10 cellular contexts compared by ENCODE assay signal in genomic region chr5:38515648-38516047, GRCh38. TPM values are rescaled to one million over a fixed set of nuclear protein-coding genes. Genes with fewer than 3 reads are reported as not detected.
DNase-seq lines count a peak whose midpoint lies in the region; ATAC-seq and TF ChIP-seq lines count a peak whose summit lies in the region.
"Had no signal": no experiment of that assay in that cellular context is flagged by ENCODE, and none has a peak within 500 bp of the region (broad histone marks: within the 10 kb centered on the region; RNA-seq: fewer than 3 reads in every experiment).

No MANE protein-coding gene starts in this region.

- peaks cover 1% of the 10 kb centered on the region for H3K79me1 ChIP-seq in mesenchymal stem cell (replicated peaks; ENCODE audit: low read length, poor library complexity, severe bottlenecking)

- no peaks in the 10 kb centered on the region for H3K4me1 ChIP-seq in mesenchymal stem cell (ENCODE audit: control insufficient read depth, insufficient read depth, low read depth, low read length)

- H2AK5ac ChIP-seq in mesenchymal stem cell (ENCODE audit: low read length, severe bottlenecking) = no peak overlapping the region

- peaks cover 0 to 52% of the 10 kb centered on the region in 2 experiments for H3K36me3 ChIP-seq in mesenchymal stem cell (ENCODE audit: control insufficient read depth in 1 of 2, insufficient read depth in 2 of 2, low read depth in 1 of 2, low read length in 2 of 2)

- no peaks in the 10 kb centered on the region for H3K4me1 Mint-ChIP-seq in stimulated activated naive CD8-positive, alpha-beta T cell treated with anti-CD3 and anti-CD28 coated beads, Interleukin-15, amount 100 ng/mL, for 72 hours
- H3K4me1 Mint-ChIP-seq: memory B cell had no signal

- DNase-seq in M059J (ENCODE audit: low read depth) (peak; percentile 47), choroid plexus epithelial cell (ENCODE audit: low read depth) (peak; percentile 77), mesenchymal stem cell (peak; percentile 40), OCI-M1 (lab: John Stamatoyannopoulos, UW) (no peak)
- no peak for DNase-seq in stimulated activated naive CD8-positive, alpha-beta T cell treated with anti-CD3 and anti-CD28 coated beads, Interleukin-15, amount 100 ng/mL, for 72 hours

- H3K27me3 ChIP-seq in mesenchymal stem cell (ENCODE audit: control insufficient read depth in 1 of 2, insufficient read depth in 1 of 2, low read length in 2 of 2) = no peaks in the 10 kb centered on the region

- no peak overlapping the region for H4K91ac ChIP-seq in mesenchymal stem cell (ENCODE audit: low read length)

- no peak overlapping the region for H2AFZ ChIP-seq in mesenchymal stem cell (ENCODE audit: low read depth, low read length)

- H3K27me3 Mint-ChIP-seq in stimulated activated naive CD8-positive, alpha-beta T cell treated with anti-CD3 and anti-CD28 coated beads, Interleukin-15, amount 100 ng/mL, for 72 hours = peaks cover 37% of the 10 kb centered on the region
- H3K27me3 Mint-ChIP-seq: memory B cell had no signal

- peaks cover 13% of the 10 kb centered on the region for H3K9me3 ChIP-seq in mesenchymal stem cell (ENCODE audit: control insufficient read depth, low read length)

- WGBS in mesenchymal stem cell = 66% methylated on average over 2 of the region's 2 CpGs

- H3K9me3 Mint-ChIP-seq in stimulated activated naive CD8-positive, alpha-beta T cell treated with anti-CD3 and anti-CD28 coated beads, Interleukin-15, amount 100 ng/mL, for 72 hours = no peaks in the 10 kb centered on the region
- H3K9me3 Mint-ChIP-seq: dendritic cell treated with granulocyte-macrophage colony-stimulating factor and Interleukin-4, amounts not matched to agents 40 ng/mL and 50 ng/mL, for 4 days had no signal

- no peak overlapping the region for H3K4me2 ChIP-seq in mesenchymal stem cell (ENCODE audit: low read length, poor library complexity, severe bottlenecking)

- no peak overlapping the region for H2BK120ac ChIP-seq in mesenchymal stem cell (ENCODE audit: low read depth, low read length)

- ATAC-seq in HG03108 (IDR thresholded peaks at IDR 0.05; ENCODE audit: unreplicated experiment) (no peak), GM18909 (IDR thresholded peaks at IDR 0.05; ENCODE audit: poor library complexity, unreplicated experiment) (no peak)
- no peak for ATAC-seq in stimulated activated naive CD8-positive, alpha-beta T cell treated with anti-CD3 and anti-CD28 coated beads, Interleukin-15, amount 100 ng/mL, for 72 hours

- H3K4ac ChIP-seq in mesenchymal stem cell (ENCODE audit: low read depth in 1 of 2, low read length in 2 of 2) = no peak overlapping the region

- no peak overlapping the region for H3K9ac ChIP-seq in mesenchymal stem cell (ENCODE audit: low read length)

- no peak overlapping the region for H4K8ac ChIP-seq in mesenchymal stem cell (ENCODE audit: low read length)

- H2BK15ac ChIP-seq in mesenchymal stem cell (ENCODE audit: low read depth, poor library complexity, severe bottlenecking) = no peak overlapping the region

- no peak overlapping the region for H3K14ac ChIP-seq in mesenchymal stem cell (ENCODE audit: low read length in 2 of 2)

- H3K27ac Mint-ChIP-seq in stimulated activated naive CD8-positive, alpha-beta T cell treated with anti-CD3 and anti-CD28 coated beads, Interleukin-15, amount 100 ng/mL, for 72 hours = no peak overlapping the region
- H3K27ac Mint-ChIP-seq: dendritic cell treated with granulocyte-macrophage colony-stimulating factor and Interleukin-4, amounts not matched to agents 40 ng/mL and 50 ng/mL, for 4 days; memory B cell had no signal

- no peak overlapping the region for H2BK5ac ChIP-seq in mesenchymal stem cell (ENCODE audit: low read depth, low read length, poor library complexity, severe bottlenecking)

- H3K4me3 ChIP-seq in choroid plexus epithelial cell (ENCODE audit: low read depth, low read length) = no peak overlapping the region
- H3K4me3 ChIP-seq in mesenchymal stem cell (ENCODE audit: insufficient read depth in 1 of 2, low read depth in 1 of 2, low read length in 2 of 2) = no peak overlapping the region

- H3K4me3 Mint-ChIP-seq in stimulated activated naive CD8-positive, alpha-beta T cell treated with anti-CD3 and anti-CD28 coated beads, Interleukin-15, amount 100 ng/mL, for 72 hours = no peak overlapping the region
- H3K4me3 Mint-ChIP-seq: dendritic cell treated with granulocyte-macrophage colony-stimulating factor and Interleukin-4, amounts not matched to agents 40 ng/mL and 50 ng/mL, for 4 days; memory B cell had no signal

- no peak overlapping the region for H3K27ac ChIP-seq in C4-2B
- H3K27ac ChIP-seq in mesenchymal stem cell (ENCODE audit: low read length, poor library complexity, severe bottlenecking) = no peak overlapping the region

- TF ChIP-seq CTCF in C4-2B (conservative IDR thresholded peaks at IDR 0.05) (peak; percentile 51), choroid plexus epithelial cell (conservative IDR thresholded peaks at IDR 0.05; ENCODE audit: low read depth, low read length) (peak; percentile 80)

- H3K23ac ChIP-seq in mesenchymal stem cell (ENCODE audit: low read length in 2 of 2) = no peak overlapping the region

- no peak overlapping the region for H2BK12ac ChIP-seq in mesenchymal stem cell (ENCODE audit: low read length in 2 of 2)

- H3K18ac ChIP-seq in mesenchymal stem cell (ENCODE audit: low read depth in 1 of 2, low read length in 2 of 2) = no peak overlapping the region

RNA-seq across cellular contexts. Expression of gene LIFR, which starts 40.8 kb away (rescaled TPM):
- total RNA-seq in M059J (2014; rRNA removed; shearing (Covaris generic)) = 8.9 and 10.8 TPM in 2 replicates
- polyA plus RNA-seq in mesenchymal stem cell (2013, experiment 1 of 2) = 61.7 TPM
- 62.0 TPM for polyA plus RNA-seq in mesenchymal stem cell (2013, experiment 2 of 2)

Comparison
In these comparisons a context has a peak if more than half of its experiments do, and no peak if none do; other contexts are left out.
1. DNase-seq: peak in M059J (single experiment), choroid plexus epithelial cell (single experiment) and mesenchymal stem cell (single experiment); none in OCI-M1 (single experiment) and stimulated activated naive CD8-positive, alpha-beta T cell treated with anti-CD3 and anti-CD28 coated beads, Interleukin-15, amount 100 ng/mL, for 72 hours (0 of 2).